1 cellular context compared by ENCODE assay signal in genomic region chr1:79663916-79664315, GRCh38.
TF ChIP-seq lines count a peak whose summit lies in the region.

No MANE protein-coding gene starts in this region.

TF ChIP-seq in H1, 55 proteins besides CTCF, POLR2A, EP300 and RAD21:
- TF ChIP-seq ASH2L (IDR thresholded peaks at IDR 0.05; ENCODE audit: low read length): no peak
- no peak for TF ChIP-seq USF2 (IDR thresholded peaks at IDR 0.05; ENCODE audit: low read length)
- TF ChIP-seq HDAC2 (IDR thresholded peaks at IDR 0.05; ENCODE audit: borderline replicate concordance in 1 of 2, low read depth in 2 of 2, low read length in 2 of 2): no peak
- TF ChIP-seq ATF2 (IDR thresholded peaks at IDR 0.05; ENCODE audit: low read length): no peak
- no peak for TF ChIP-seq CTBP2 (IDR thresholded peaks at IDR 0.05; ENCODE audit: borderline replicate concordance, insufficient read depth, insufficient read length, low read length)
- no peak for TF ChIP-seq RFX5 (IDR thresholded peaks at IDR 0.05; ENCODE audit: borderline replicate concordance, low read depth, low read length)
- TF ChIP-seq CHD7 (IDR thresholded peaks at IDR 0.05; ENCODE audit: insufficient replicate concordance, low read length): no peak
- TF ChIP-seq RBBP5 (IDR thresholded peaks at IDR 0.05; ENCODE audit: borderline replicate concordance, low read depth, low read length): no peak
- TF ChIP-seq BACH1 (IDR thresholded peaks at IDR 0.05; ENCODE audit: low read length): no peak
- no peak for TF ChIP-seq NRF1 (IDR thresholded peaks at IDR 0.05; ENCODE audit: low read depth, low read length)
- TF ChIP-seq CEBPB (IDR thresholded peaks at IDR 0.05; ENCODE audit: low read depth, low read length): no peak
- TF ChIP-seq NANOG (IDR thresholded peaks at IDR 0.05; ENCODE audit: insufficient read depth, low read depth, low read length, poor library complexity, severe bottlenecking): no peak
- TF ChIP-seq MAFK (IDR thresholded peaks at IDR 0.05; ENCODE audit: low read depth, low read length): no peak
- TF ChIP-seq TBP (IDR thresholded peaks at IDR 0.05; ENCODE audit: low read depth, low read length): no peak
- TF ChIP-seq EZH2 (IDR thresholded peaks at IDR 0.05; ENCODE audit: low read depth, low read length, severe bottlenecking): no peak
- TF ChIP-seq BCL11A (IDR thresholded peaks at IDR 0.05; ENCODE audit: low read depth in 2 of 2, low read length in 2 of 2): no peak
- TF ChIP-seq KDM5A (IDR thresholded peaks at IDR 0.05; ENCODE audit: low read length): no peak
- no peak for TF ChIP-seq BRCA1 (IDR thresholded peaks at IDR 0.05; ENCODE audit: low read depth, low read length)
